Comparison of ENCODE assay signal across 27 cellular contexts in the genomic region with DNA sequence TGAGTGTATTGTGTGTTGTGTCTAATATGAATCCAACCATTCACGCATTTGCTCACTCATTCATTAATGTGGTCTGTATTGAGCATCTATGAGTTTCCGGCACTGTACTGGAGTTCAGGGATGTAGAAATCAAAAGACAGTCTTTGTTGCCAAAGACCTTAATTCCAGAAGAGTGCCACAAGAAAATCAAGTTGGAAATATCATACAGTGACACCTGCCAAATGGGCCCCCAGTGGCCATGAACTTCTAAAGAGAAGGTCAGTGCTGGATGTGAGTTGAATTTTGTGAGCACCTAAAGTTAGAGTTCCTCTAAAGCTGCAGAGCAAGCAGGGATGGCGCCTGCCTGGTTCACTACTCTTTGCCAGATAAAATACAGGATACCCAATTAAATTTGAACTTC.
DNase-seq lines count a peak whose midpoint lies in the region; ATAC-seq, FAIRE-seq and TF ChIP-seq lines count a peak whose summit lies in the region.
"Had no signal": no experiment of that assay in that cellular context is flagged by ENCODE, and none has a peak within 500 bp of the region (broad histone marks: within the 10 kb centered on the region; RNA-seq: fewer than 3 reads in every experiment).

No MANE protein-coding gene starts in this region.

- no peaks in the 10 kb centered on the region for H3K4me1 Mint-ChIP-seq in T-helper 17 cell
- H3K4me1 Mint-ChIP-seq in brain, result peaks cover 48% of the 10 kb centered on the region
- H3K4me1 Mint-ChIP-seq in glutamatergic neuron (ENCODE audit: low read depth, unreplicated experiment), result peaks cover 5% of the 10 kb centered on the region
- H3K4me1 Mint-ChIP-seq: CD8-positive, alpha-beta memory T cell had no signal

- ATAC-seq in T-helper 17 cell, result no peak
- ATAC-seq: A549 had no signal

- DNase-seq in HTR-8/SVneo (ENCODE audit: insufficient read length, low spot score) (no peak), T-helper 17 cell (no peak), glutamatergic neuron (no peak), NCI-H146 (lab: John Stamatoyannopoulos, UW) (no peak), GOT3 (lab: John Stamatoyannopoulos, UW) (no peak), NCI-H1694 treated with DMSO at 0.1 percent for 48 hours (lab: John Stamatoyannopoulos, UW) (no peak)
- no peak for DNase-seq in stimulated activated CD4-positive, alpha-beta T cell treated with anti-CD3 and anti-CD28 coated beads, Interleukin-15, amount 100 ng/mL, for 24 hours
- DNase-seq: 8988T; ACHN; AML-193; BE2C; CD4-positive, alpha-beta T cell; CD8-positive, alpha-beta memory T cell; DMS 273 treated with DMSO at 0.1 percent for 48 hours; DMS79; EL; GDM1; H7; HCEC 1CT had no signal

- peaks cover 0 to 7% (median 0%) of the 10 kb centered on the region in 5 experiments for H3K9me3 Mint-ChIP-seq in brain
- H3K9me3 Mint-ChIP-seq in glutamatergic neuron (ENCODE audit: unreplicated experiment), result no peaks in the 10 kb centered on the region
- H3K9me3 Mint-ChIP-seq: CD4-positive, alpha-beta T cell; CD8-positive, alpha-beta memory T cell had no signal

- H3K9me3 ChIP-seq in T-helper 17 cell (ENCODE audit: control insufficient read depth, low read length, poor library complexity, severe bottlenecking), result no peaks in the 10 kb centered on the region
- H3K9me3 ChIP-seq: A549; BE2C; BLaER1 treated with 17β-estradiol and CSF1 and Interleukin-3, amounts not matched to agents 10 nM and 100 nM had no signal

- H3K4me3 Mint-ChIP-seq in T-helper 17 cell (peak overlapping the region; percentile 28), brain (no peak overlapping the region), glutamatergic neuron (ENCODE audit: unreplicated experiment) (no peak overlapping the region)
- H3K4me3 Mint-ChIP-seq: CD14-positive monocyte; CD4-positive, alpha-beta T cell; CD8-positive, alpha-beta memory T cell had no signal

- H3K36me3 Mint-ChIP-seq in T-helper 17 cell (ENCODE audit: low read depth) (no peaks in the 10 kb centered on the region), brain (no peaks in the 10 kb centered on the region), glutamatergic neuron (ENCODE audit: unreplicated experiment) (no peaks in the 10 kb centered on the region)
- H3K36me3 Mint-ChIP-seq: CD14-positive monocyte; CD8-positive, alpha-beta memory T cell had no signal

- H3K27ac Mint-ChIP-seq in T-helper 17 cell (no peak overlapping the region), brain (peak overlapping the region in 4 of 5 experiments; percentile 25 to 72 (median 48)), glutamatergic neuron (ENCODE audit: unreplicated experiment) (no peak overlapping the region)
- H3K27ac Mint-ChIP-seq: CD14-positive monocyte; CD4-positive, alpha-beta T cell; CD8-positive, alpha-beta memory T cell had no signal

- no peak for TF ChIP-seq CTCF in brain (conservative IDR thresholded peaks at IDR 0.05)
- TF ChIP-seq CTCF in glutamatergic neuron (IDR thresholded peaks at IDR 0.05; ENCODE audit: partially characterized antibody, unreplicated experiment), result peak; percentile 14

- peak; percentile 93 for FAIRE-seq in HTR-8/SVneo (lab: Jason Lieb, UNC)
- FAIRE-seq: A549, D721Med, GM12891, GM18507, H1 had no signal

- H3K27me3 Mint-ChIP-seq in T-helper 17 cell, result peaks cover 19% of the 10 kb centered on the region
- no peaks in the 10 kb centered on the region for H3K27me3 Mint-ChIP-seq in brain
- H3K27me3 Mint-ChIP-seq in glutamatergic neuron (ENCODE audit: unreplicated experiment), result peaks cover 3% of the 10 kb centered on the region
- H3K27me3 Mint-ChIP-seq: CD8-positive, alpha-beta memory T cell had no signal

Comparison
In these comparisons a context has a peak if more than half of its experiments do, and no peak if none do; other contexts are left out.
1. H3K27ac Mint-ChIP-seq: peak in brain (4 of 5); none in T-helper 17 cell (single experiment) and glutamatergic neuron (single experiment).